Comparison of ENCODE assay signal across 3 cellular contexts in the genomic region with DNA sequence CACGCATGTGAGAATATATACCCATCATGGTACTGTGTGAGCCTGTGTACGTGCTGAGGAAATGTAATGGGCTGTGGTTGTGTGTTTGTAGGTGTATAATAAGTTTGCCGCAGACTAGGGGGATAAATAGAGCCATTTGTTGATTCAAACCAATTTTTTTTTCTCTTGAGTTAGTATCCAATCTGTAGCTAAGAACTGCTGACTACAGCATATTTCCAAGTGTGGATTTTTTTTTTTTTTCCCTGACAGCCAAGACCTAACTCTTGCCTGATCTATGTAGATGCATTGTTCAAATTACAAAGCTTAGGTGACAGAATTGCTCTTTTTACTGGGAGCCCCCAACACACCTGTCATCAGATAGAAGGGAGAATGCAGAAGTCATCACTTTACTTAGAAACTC.
A peak's percentile ranks its signal among the peaks of the same experiment; 100 is the strongest.
TF ChIP-seq lines count a peak whose summit lies in the region.

No MANE protein-coding gene starts in this region.

TF ChIP-seq in A549, 52 proteins besides CTCF, POLR2A, EP300 and RAD21:
- TF ChIP-seq EHMT2 (IDR thresholded peaks at IDR 0.05; ENCODE audit: low read depth): no peak
- no peak for TF ChIP-seq JUNB (IDR thresholded peaks at IDR 0.05)
- no peak for TF ChIP-seq ZFP36 (IDR thresholded peaks at IDR 0.05; ENCODE audit: borderline replicate concordance, partially characterized antibody)
- peak; percentile 93 for TF ChIP-seq MAFK (IDR thresholded peaks at IDR 0.05; ENCODE audit: partially characterized antibody)

TF ChIP-seq in H1, 55 proteins besides CTCF, POLR2A, EP300 and RAD21:
- TF ChIP-seq MAFK (IDR thresholded peaks at IDR 0.05; ENCODE audit: low read depth, low read length) (peak; percentile 88; the same call in 1 of the 2 replicates), PHF8 (conservative IDR thresholded peaks at IDR 0.05; ENCODE audit: low read depth, low read length) (no peak)
TF ChIP-seq in H1: peak in this region for 1.

TF ChIP-seq in neural cell, 6 proteins besides CTCF, POLR2A, EP300 and RAD21:
- TF ChIP-seq MXI1 (conservative IDR thresholded peaks at IDR 0.05; ENCODE audit: poor library complexity, severe bottlenecking) (no peak), EZH2 (IDR thresholded peaks at IDR 0.05; ENCODE audit: borderline replicate concordance, insufficient read depth, low read length, poor library complexity, severe bottlenecking) (no peak), SMC3 (conservative IDR thresholded peaks at IDR 0.05; ENCODE audit: poor library complexity) (no peak), POLR2AphosphoS5 (IDR thresholded peaks at IDR 0.05) (no peak), TAF1 (IDR thresholded peaks at IDR 0.05; ENCODE audit: low read depth) (no peak)
- TF ChIP-seq, protein P1, sequence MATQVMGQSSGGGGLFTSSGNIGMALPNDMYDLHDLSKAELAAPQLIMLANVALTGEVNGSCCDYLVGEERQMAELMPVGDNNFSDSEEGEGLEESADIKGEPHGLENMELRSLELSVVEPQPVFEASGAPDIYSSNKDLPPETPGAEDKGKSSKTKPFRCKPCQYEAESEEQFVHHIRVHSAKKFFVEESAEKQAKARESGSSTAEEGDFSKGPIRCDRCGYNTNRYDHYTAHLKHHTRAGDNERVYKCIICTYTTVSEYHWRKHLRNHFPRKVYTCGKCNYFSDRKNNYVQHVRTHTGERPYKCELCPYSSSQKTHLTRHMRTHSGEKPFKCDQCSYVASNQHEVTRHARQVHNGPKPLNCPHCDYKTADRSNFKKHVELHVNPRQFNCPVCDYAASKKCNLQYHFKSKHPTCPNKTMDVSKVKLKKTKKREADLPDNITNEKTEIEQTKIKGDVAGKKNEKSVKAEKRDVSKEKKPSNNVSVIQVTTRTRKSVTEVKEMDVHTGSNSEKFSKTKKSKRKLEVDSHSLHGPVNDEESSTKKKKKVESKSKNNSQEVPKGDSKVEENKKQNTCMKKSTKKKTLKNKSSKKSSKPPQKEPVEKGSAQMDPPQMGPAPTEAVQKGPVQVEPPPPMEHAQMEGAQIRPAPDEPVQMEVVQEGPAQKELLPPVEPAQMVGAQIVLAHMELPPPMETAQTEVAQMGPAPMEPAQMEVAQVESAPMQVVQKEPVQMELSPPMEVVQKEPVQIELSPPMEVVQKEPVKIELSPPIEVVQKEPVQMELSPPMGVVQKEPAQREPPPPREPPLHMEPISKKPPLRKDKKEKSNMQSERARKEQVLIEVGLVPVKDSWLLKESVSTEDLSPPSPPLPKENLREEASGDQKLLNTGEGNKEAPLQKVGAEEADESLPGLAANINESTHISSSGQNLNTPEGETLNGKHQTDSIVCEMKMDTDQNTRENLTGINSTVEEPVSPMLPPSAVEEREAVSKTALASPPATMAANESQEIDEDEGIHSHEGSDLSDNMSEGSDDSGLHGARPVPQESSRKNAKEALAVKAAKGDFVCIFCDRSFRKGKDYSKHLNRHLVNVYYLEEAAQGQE (IDR thresholded peaks at IDR 0.05; ENCODE audit: borderline replicate concordance): no peak
